ENCODE assay signal across 8 cellular contexts in the genomic region with DNA sequence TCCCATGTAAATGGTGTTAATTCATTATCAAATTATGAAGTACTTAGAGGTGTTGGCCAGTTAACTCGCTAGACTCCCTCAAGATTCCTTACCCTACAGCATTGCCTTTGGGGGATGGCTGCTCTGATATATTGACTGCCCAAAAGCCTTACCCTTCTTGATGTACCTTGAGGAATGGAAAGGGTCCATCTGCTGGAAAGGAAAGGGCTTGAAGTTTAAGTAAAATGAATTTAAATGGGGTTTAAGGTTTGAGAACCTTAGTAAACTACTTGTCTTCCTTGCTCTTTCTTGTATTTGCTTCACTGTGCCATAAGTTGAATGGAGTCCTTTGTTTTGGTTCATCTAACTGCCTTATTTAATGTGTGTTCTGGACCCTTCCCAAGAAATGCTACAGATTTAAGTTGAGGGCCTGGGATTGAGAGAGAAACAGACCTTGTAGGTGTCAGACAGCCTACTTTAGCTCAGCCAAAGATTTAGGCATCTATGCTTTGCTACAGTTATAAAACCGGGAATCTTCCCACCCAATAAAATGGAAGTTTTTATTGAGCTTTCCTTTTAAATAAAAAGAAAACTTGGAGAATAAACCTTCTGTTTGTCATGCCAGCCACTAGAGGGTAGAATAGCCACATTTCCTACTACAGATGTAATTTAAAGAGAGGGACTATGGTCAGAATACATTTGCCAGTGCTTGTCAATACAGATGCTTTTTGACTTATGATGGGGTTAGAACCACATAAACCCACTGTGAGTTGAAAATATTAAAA. TPM values are rescaled to one million over a fixed set of nuclear protein-coding genes. Genes with fewer than 3 reads are reported as not detected.
A peak's percentile ranks its signal among the peaks of the same experiment; 100 is the strongest.
DNase-seq lines count a peak whose midpoint lies in the region; ATAC-seq and TF ChIP-seq lines count a peak whose summit lies in the region.

No MANE protein-coding gene starts in this region.

- H3K4me3 ChIP-seq in NB4 (ENCODE audit: low read depth, low read length) (no peak overlapping the region), heart left ventricle (peak overlapping the region in 1 of 12 donors; percentile 8)

- H3K36me3 Mint-ChIP-seq in WTC11, result no peaks in the 10 kb centered on the region

- H3K27ac Mint-ChIP-seq in WTC11, result no peak overlapping the region

- peaks cover 31% of the 10 kb centered on the region for H3K4me1 Mint-ChIP-seq in WTC11

- peaks cover 0 to 6% (median 0%) of the 10 kb centered on the region in 9 donors for H3K36me3 ChIP-seq in heart left ventricle

- POLR2A ChIA-PET in WTC11 (lab: Charles Lee), result no interaction called here

- H3K4me1 ChIP-seq in heart left ventricle, result peaks cover 12 to 55% (median 47%) of the 10 kb centered on the region in 12 donors

- 38 to 48% (median 40%) methylated on average over 2 of the region's 2 CpGs for WGBS in heart left ventricle, 4 donors

- no peaks in the 10 kb centered on the region for H3K9me3 Mint-ChIP-seq in WTC11

- TF ChIP-seq CTCF in GM20000 (IDR thresholded peaks at IDR 0.05; ENCODE audit: extremely low read depth, missing control alignments) (no peak), NB4 (IDR thresholded peaks at IDR 0.05; ENCODE audit: low read depth, low read length) (peak; percentile 28), WTC11 (IDR thresholded peaks at IDR 0.05) (0 out of 2 replicates have a peak, but pooled peaks have one; percentile 36), heart left ventricle (IDR thresholded peaks at IDR 0.05) (peak; percentile 59 to 81 (median 72))

- no peaks in the 10 kb centered on the region for H3K27me3 ChIP-seq in heart left ventricle

- peak; percentile 46 for DNase-seq in COR-L47 (lab: John Stamatoyannopoulos, UW)
- DNase-seq in GM20000 (ENCODE audit: low spot score), result peak; percentile 25
- peak; percentile 50 for DNase-seq in NB4 (ENCODE audit: low read depth)
- no peak for DNase-seq in WTC11 (ENCODE audit: low spot score)
- no peak for DNase-seq in heart left ventricle
- DNase-seq in sciatic nerve (ENCODE audit: low spot score), result no peak
- no peak for DNase-seq in amygdala (lab: John Stamatoyannopoulos, UW)

- H3K4me3 Mint-ChIP-seq in WTC11, result no peak overlapping the region

- TF ChIP-seq POLR2A in NB4 (IDR thresholded peaks at IDR 0.05; ENCODE audit: extremely low read depth, insufficient read length) (no peak), heart left ventricle (IDR thresholded peaks at IDR 0.05) (no peak)

- intact Hi-C loops in heart left ventricle (cut with DNase I), result loop anchor here (2.0 to 10.0 kb wide), 7 partner anchors 162 to 412 kb away; no protein-coding TSS in a partner anchor
- intact Hi-C loops in sciatic nerve (cut with DNase I), result loop anchor here (5.0 kb wide), 1 partner anchor 409 kb away; no protein-coding TSS in a partner anchor

- CTCF ChIA-PET in WTC11 (lab: Charles Lee), result interaction anchor here (0.6 to 2.5 kb wide), 32 partner anchors 9 to 435 kb away, joined by 3 to 57 read pairs (median 5); partner anchors contain the start of genes CMSS1 and TBC1D23

- no peaks in the 10 kb centered on the region for H3K27me3 Mint-ChIP-seq in WTC11 (ENCODE audit: low read depth)

- peak overlapping the region; percentile 53 to 83 (median 72) for H3K27ac ChIP-seq in heart left ventricle

- H3K9me3 ChIP-seq in heart left ventricle, result no peaks in the 10 kb centered on the region

- ATAC-seq in WTC11, result peak; percentile 79
- ATAC-seq in heart left ventricle, result peak; percentile 72 to 80 (median 74)
- peak; percentile 80 for ATAC-seq in sciatic nerve
- ATAC-seq in HG03280 (IDR thresholded peaks at IDR 0.05; ENCODE audit: unreplicated experiment), result no peak

TF ChIP-seq in WTC11, 78 proteins besides CTCF, POLR2A, EP300 and RAD21 (continues in another document):
- TF ChIP-seq ZNF416 (CRISPR knock-in tag; IDR thresholded peaks at IDR 0.05), result no peak
- TF ChIP-seq ZNF671 (CRISPR knock-in tag; IDR thresholded peaks at IDR 0.05), result no peak
- TF ChIP-seq KAT7 (CRISPR knock-in tag; IDR thresholded peaks at IDR 0.05; ENCODE audit: borderline replicate concordance), result no peak
- no peak for TF ChIP-seq TP53 (CRISPR knock-in tag; IDR thresholded peaks at IDR 0.05)
- no peak for TF ChIP-seq NR2C2 (CRISPR knock-in tag; IDR thresholded peaks at IDR 0.05)
- no peak for TF ChIP-seq MYBL2 (CRISPR knock-in tag; IDR thresholded peaks at IDR 0.05)
- TF ChIP-seq, protein P1, sequence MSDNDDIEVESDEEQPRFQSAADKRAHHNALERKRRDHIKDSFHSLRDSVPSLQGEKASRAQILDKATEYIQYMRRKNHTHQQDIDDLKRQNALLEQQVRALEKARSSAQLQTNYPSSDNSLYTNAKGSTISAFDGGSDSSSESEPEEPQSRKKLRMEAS (CRISPR knock-in tag; IDR thresholded peaks at IDR 0.05), result no peak
- TF ChIP-seq, protein P2, sequence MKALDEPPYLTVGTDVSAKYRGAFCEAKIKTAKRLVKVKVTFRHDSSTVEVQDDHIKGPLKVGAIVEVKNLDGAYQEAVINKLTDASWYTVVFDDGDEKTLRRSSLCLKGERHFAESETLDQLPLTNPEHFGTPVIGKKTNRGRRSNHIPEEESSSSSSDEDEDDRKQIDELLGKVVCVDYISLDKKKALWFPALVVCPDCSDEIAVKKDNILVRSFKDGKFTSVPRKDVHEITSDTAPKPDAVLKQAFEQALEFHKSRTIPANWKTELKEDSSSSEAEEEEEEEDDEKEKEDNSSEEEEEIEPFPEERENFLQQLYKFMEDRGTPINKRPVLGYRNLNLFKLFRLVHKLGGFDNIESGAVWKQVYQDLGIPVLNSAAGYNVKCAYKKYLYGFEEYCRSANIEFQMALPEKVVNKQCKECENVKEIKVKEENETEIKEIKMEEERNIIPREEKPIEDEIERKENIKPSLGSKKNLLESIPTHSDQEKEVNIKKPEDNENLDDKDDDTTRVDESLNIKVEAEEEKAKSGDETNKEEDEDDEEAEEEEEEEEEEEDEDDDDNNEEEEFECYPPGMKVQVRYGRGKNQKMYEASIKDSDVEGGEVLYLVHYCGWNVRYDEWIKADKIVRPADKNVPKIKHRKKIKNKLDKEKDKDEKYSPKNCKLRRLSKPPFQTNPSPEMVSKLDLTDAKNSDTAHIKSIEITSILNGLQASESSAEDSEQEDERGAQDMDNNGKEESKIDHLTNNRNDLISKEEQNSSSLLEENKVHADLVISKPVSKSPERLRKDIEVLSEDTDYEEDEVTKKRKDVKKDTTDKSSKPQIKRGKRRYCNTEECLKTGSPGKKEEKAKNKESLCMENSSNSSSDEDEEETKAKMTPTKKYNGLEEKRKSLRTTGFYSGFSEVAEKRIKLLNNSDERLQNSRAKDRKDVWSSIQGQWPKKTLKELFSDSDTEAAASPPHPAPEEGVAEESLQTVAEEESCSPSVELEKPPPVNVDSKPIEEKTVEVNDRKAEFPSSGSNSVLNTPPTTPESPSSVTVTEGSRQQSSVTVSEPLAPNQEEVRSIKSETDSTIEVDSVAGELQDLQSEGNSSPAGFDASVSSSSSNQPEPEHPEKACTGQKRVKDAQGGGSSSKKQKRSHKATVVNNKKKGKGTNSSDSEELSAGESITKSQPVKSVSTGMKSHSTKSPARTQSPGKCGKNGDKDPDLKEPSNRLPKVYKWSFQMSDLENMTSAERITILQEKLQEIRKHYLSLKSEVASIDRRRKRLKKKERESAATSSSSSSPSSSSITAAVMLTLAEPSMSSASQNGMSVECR (CRISPR knock-in tag; IDR thresholded peaks at IDR 0.05; ENCODE audit: borderline replicate concordance), result no peak
- TF ChIP-seq SMAD3 (CRISPR knock-in tag; IDR thresholded peaks at IDR 0.05; ENCODE audit: borderline replicate concordance), result no peak
- no peak for TF ChIP-seq PRDM15 (CRISPR knock-in tag; IDR thresholded peaks at IDR 0.05)
- no peak for TF ChIP-seq MLX (CRISPR knock-in tag; IDR thresholded peaks at IDR 0.05)
- TF ChIP-seq ZNF138 (CRISPR knock-in tag; conservative IDR thresholded peaks at IDR 0.05), result no peak
- TF ChIP-seq, protein P3, sequence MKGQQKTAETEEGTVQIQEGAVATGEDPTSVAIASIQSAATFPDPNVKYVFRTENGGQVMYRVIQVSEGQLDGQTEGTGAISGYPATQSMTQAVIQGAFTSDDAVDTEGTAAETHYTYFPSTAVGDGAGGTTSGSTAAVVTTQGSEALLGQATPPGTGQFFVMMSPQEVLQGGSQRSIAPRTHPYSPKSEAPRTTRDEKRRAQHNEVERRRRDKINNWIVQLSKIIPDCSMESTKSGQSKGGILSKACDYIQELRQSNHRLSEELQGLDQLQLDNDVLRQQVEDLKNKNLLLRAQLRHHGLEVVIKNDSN (CRISPR knock-in tag; IDR thresholded peaks at IDR 0.05), result no peak

RNA-seq across cellular contexts. Expression of gene CMSS1, which starts 25.3 kb away (rescaled TPM):
- 57.7 to 70.6 TPM (median 61.7 TPM) in 3 replicates for total RNA-seq in WTC11 (2021)
- total RNA-seq in heart left ventricle, result 10 to 100 TPM; 13.5 to 48.4 (median 34.8) TPM
- polyA plus RNA-seq in heart left ventricle, result 10 to 100 TPM; 27.2 to 40.2 TPM
- 26.7 TPM for total RNA-seq in sciatic nerve

Comparison
In these comparisons a context has a peak if more than half of its experiments do, and no peak if none do; other contexts are left out.
1. DNase-seq: peak in COR-L47 (single experiment), GM20000 (single experiment) and NB4 (single experiment); none in WTC11 (single experiment), heart left ventricle (0 of 5), sciatic nerve (single experiment) and amygdala (0 of 56).